In genomic region chr13:61144301-61144700, GRCh38 we compare ENCODE assay signal across 14 cellular contexts.
DNase-seq lines count a peak whose midpoint lies in the region; ATAC-seq and TF ChIP-seq lines count a peak whose summit lies in the region.
"Had no signal": no experiment of that assay in that cellular context is flagged by ENCODE, and none has a peak within 500 bp of the region (broad histone marks: within the 10 kb centered on the region; RNA-seq: fewer than 3 reads in every experiment).

No MANE protein-coding gene starts in this region.

- H3K4me3 ChIP-seq in endodermal cell (ENCODE audit: low read length): no peak overlapping the region
- H3K4me3 ChIP-seq in psoas muscle: no peak overlapping the region
- H3K4me3 ChIP-seq: A549, GM23338 had no signal

- H3K9me3 ChIP-seq in endodermal cell (ENCODE audit: control insufficient read depth, low read length) (peaks cover 21% of the 10 kb centered on the region), psoas muscle (no peaks in the 10 kb centered on the region)
- H3K9me3 ChIP-seq: A549, BE2C had no signal

- ATAC-seq in left cardiac atrium (peak; percentile 32 to 68), psoas muscle (peak in 3 of 4 donors; percentile 65 to 77 (median 67))
- ATAC-seq: A549, GM23338 had no signal

- 91 to 97% methylated on average over 1 of the region's 1 CpG for WGBS in endodermal cell (ENCODE audit: insufficient coverage in 1 of 2, insufficient read length in 1 of 2), 2 experiments
- WGBS in psoas muscle, 3 donors: 40 to 82% (median 48%) methylated on average over 1 of the region's 1 CpG

- peaks cover 12% of the 10 kb centered on the region for H3K4me1 Mint-ChIP-seq in endodermal cell
- H3K4me1 Mint-ChIP-seq: CD4-positive, alpha-beta memory T cell; GM23338 had no signal

- no peak overlapping the region for H3K9ac ChIP-seq in endodermal cell (ENCODE audit: extremely low read depth, low read length, poor library complexity, severe bottlenecking)

- H3K27me3 Mint-ChIP-seq in endodermal cell (ENCODE audit: insufficient read depth): no peaks in the 10 kb centered on the region
- H3K27me3 Mint-ChIP-seq: CD4-positive, alpha-beta memory T cell had no signal

- H3K4me3 Mint-ChIP-seq in endodermal cell: no peak overlapping the region
- H3K4me3 Mint-ChIP-seq: CD4-positive, alpha-beta memory T cell; GM23338 had no signal

- H3K4me1 ChIP-seq in endodermal cell (ENCODE audit: control insufficient read depth, insufficient read depth, low read length) (peaks cover 7% of the 10 kb centered on the region), psoas muscle (no peaks in the 10 kb centered on the region)
- H3K4me1 ChIP-seq: A549, BE2C had no signal

- peaks cover 16% of the 10 kb centered on the region for H3K9me3 Mint-ChIP-seq in endodermal cell

- H3K27ac ChIP-seq in endodermal cell (ENCODE audit: low read depth, low read length) (no peak overlapping the region), psoas muscle (no peak overlapping the region)
- H3K27ac ChIP-seq: A549, C4-2B had no signal

- peak overlapping the region; percentile 0 for H3K27ac Mint-ChIP-seq in endodermal cell
- H3K27ac Mint-ChIP-seq: CD4-positive, alpha-beta memory T cell; GM23338 had no signal

- intact Hi-C loops in left cardiac atrium (cut with DNase I): no loop called here
- intact Hi-C loops in psoas muscle (cut with DNase I): no loop called here

- DNase-seq in astrocyte of the hippocampus (ENCODE audit: low read depth, low spot score): peak; percentile 5
- DNase-seq in endodermal cell: no peak
- no peak for DNase-seq in left cardiac atrium
- no peak for DNase-seq in psoas muscle
- DNase-seq in inferior parietal cortex (ENCODE audit: extremely low spot score): no peak
- no peak for DNase-seq in islet precursor cell
- no peak for DNase-seq in OCI-M1 (lab: John Stamatoyannopoulos, UW)
- DNase-seq: BE2C; CD4-positive, alpha-beta memory T cell; DMS79; H7 had no signal

- H3K36me3 ChIP-seq in endodermal cell (ENCODE audit: control insufficient read depth, insufficient read depth, low read length): no peaks in the 10 kb centered on the region
- no peaks in the 10 kb centered on the region for H3K36me3 ChIP-seq in psoas muscle (ENCODE audit: insufficient read depth in 1 of 2, low read depth in 1 of 2)
- H3K36me3 ChIP-seq: BE2C had no signal

- H3K27me3 ChIP-seq in endodermal cell (ENCODE audit: control insufficient read depth, insufficient read depth, low read length, poor library complexity, severe bottlenecking): no peaks in the 10 kb centered on the region
- no peaks in the 10 kb centered on the region for H3K27me3 ChIP-seq in psoas muscle (ENCODE audit: insufficient read depth in 3 of 3, low read length in 2 of 3)
- H3K27me3 ChIP-seq: BE2C had no signal

- TF ChIP-seq CTCF in endodermal cell (conservative IDR thresholded peaks at IDR 0.05) (no peak), psoas muscle (IDR thresholded peaks at IDR 0.05) (no peak)

- peaks cover 18% of the 10 kb centered on the region for H3K36me3 Mint-ChIP-seq in endodermal cell (ENCODE audit: low read depth)
- H3K36me3 Mint-ChIP-seq: CD4-positive, alpha-beta memory T cell had no signal
